9 cellular contexts compared by ENCODE assay signal in genomic region chr19:4694211-4694987, GRCh38. TPM values are rescaled to one million over a fixed set of nuclear protein-coding genes. Genes with fewer than 3 reads are reported as not detected.
DNase-seq lines count a peak whose midpoint lies in the region; ATAC-seq and TF ChIP-seq lines count a peak whose summit lies in the region.
"Had no signal": no experiment of that assay in that cellular context is flagged by ENCODE, and none has a peak within 500 bp of the region (broad histone marks: within the 10 kb centered on the region; RNA-seq: fewer than 3 reads in every experiment).

No MANE protein-coding gene starts in this region.

- ATAC-seq in upper lobe of left lung (ENCODE audit: low FRiP score in 2 of 2) (no peak), GM18873 (IDR thresholded peaks at IDR 0.05; ENCODE audit: low FRiP score, unreplicated experiment) (no peak)

- no peak overlapping the region for H3K4me3 ChIP-seq in epithelial cell of proximal tubule (ENCODE audit: low read depth, low read length)
- H3K4me3 ChIP-seq in upper lobe of left lung: no peak overlapping the region

- TF ChIP-seq POLR2A in upper lobe of left lung (IDR thresholded peaks at IDR 0.05): peak in 1 of 4 donors; percentile 52

- 91 to 96% methylated on average over 7 to 22 of the region's 22 CpGs for WGBS in upper lobe of left lung, 2 donors

- peaks cover 0 to 8% (median 0%) of the 10 kb centered on the region in 4 donors for H3K4me1 ChIP-seq in upper lobe of left lung

- peak; percentile 49 for DNase-seq in CD1c-positive myeloid dendritic cell (ENCODE audit: extremely low spot score)
- DNase-seq in NCI-H460 (ENCODE audit: extremely low read depth, low read depth): peak; percentile 83
- peak; percentile 33 for DNase-seq in epithelial cell of proximal tubule (ENCODE audit: low read depth)
- peak; percentile 46 for DNase-seq in occipital lobe (lab: John Stamatoyannopoulos, UW)
- DNase-seq in stimulated activated CD8-positive, alpha-beta memory T cell treated with anti-CD3 and anti-CD28 coated beads, Interleukin-4, amount 100 ng/mL, for 48 hours: no peak
- no peak for DNase-seq in COR-L47 (lab: John Stamatoyannopoulos, UW)
- no peak for DNase-seq in upper lobe of left lung
- DNase-seq: NCI-H1436 had no signal

- TF ChIP-seq EP300 in upper lobe of left lung (IDR thresholded peaks at IDR 0.05): no peak

- H3K27ac ChIP-seq in upper lobe of left lung: peak overlapping the region in 2 of 4 donors; percentile 1 to 71

- H3K27me3 ChIP-seq in upper lobe of left lung: no peaks in the 10 kb centered on the region

- H3K36me3 ChIP-seq in upper lobe of left lung: peaks cover 43 to 94% (median 83%) of the 10 kb centered on the region in 4 donors

- no peak for TF ChIP-seq CTCF in epithelial cell of proximal tubule (conservative IDR thresholded peaks at IDR 0.05; ENCODE audit: low read depth, low read length)
- no peak for TF ChIP-seq CTCF in upper lobe of left lung (IDR thresholded peaks at IDR 0.05)

- H3K9me3 ChIP-seq in upper lobe of left lung: no peaks in the 10 kb centered on the region

RNA-seq across cellular contexts. Expression of gene MYDGF, which starts 24.3 kb away (rescaled TPM):
- 184 and 191 TPM in 2 replicates for total RNA-seq in NCI-H460 (2014; rRNA removed; shearing (Covaris generic))
- polyA plus RNA-seq in NCI-H460 (2014; cell fraction: nucleus; rRNA removed): 163 and 206 TPM in 2 replicates
- total RNA-seq in epithelial cell of proximal tubule (83.0 and 126 TPM in 2 replicates), occipital lobe (37.9 TPM), upper lobe of left lung (100 to 1,000 TPM in 1 of 6 donors, 10 to 100 TPM in 4, 1 to 10 TPM in 1; 6.3 to 121 (median 67.1) TPM)

RNA-seq across cellular contexts. Expression of gene DPP9, which starts 29.2 kb away (rescaled TPM):
- total RNA-seq in NCI-H460 (2014; rRNA removed; shearing (Covaris generic)): 27.9 and 28.4 TPM in 2 replicates
- 23.0 and 25.7 TPM in 2 replicates for polyA plus RNA-seq in NCI-H460 (2014; cell fraction: nucleus; rRNA removed)
- total RNA-seq in epithelial cell of proximal tubule: 85.3 and 127 TPM in 2 replicates
- 5.5 TPM for total RNA-seq in occipital lobe
- total RNA-seq in upper lobe of left lung: 100 to 1,000 TPM in 2 of 6 donors, 10 to 100 TPM in 4; 55.1 to 255 (median 89.0) TPM

RNA-seq across cellular contexts. Expression of gene TNFAIP8L1, which starts 55.1 kb away (rescaled TPM):
- 1.4 and 1.5 TPM in 2 replicates for total RNA-seq in NCI-H460 (2014; rRNA removed; shearing (Covaris generic))
- 3.2 and 3.6 TPM in 2 replicates for polyA plus RNA-seq in NCI-H460 (2014; cell fraction: nucleus; rRNA removed)
- 6.7 and 7.4 TPM in 2 replicates for total RNA-seq in epithelial cell of proximal tubule
- total RNA-seq in occipital lobe: 5.6 TPM
- 10 to 100 TPM in 3 of 6 donors, 1 to 10 TPM in 3; 4.4 to 17.5 (median 11.4) TPM for total RNA-seq in upper lobe of left lung

Comparison
In these comparisons a context has a peak if more than half of its experiments do, and no peak if none do; other contexts are left out.
1. DNase-seq: peak in CD1c-positive myeloid dendritic cell (single experiment), NCI-H460 (single experiment), epithelial cell of proximal tubule (single experiment) and occipital lobe (single experiment); none in stimulated activated CD8-positive, alpha-beta memory T cell treated with anti-CD3 and anti-CD28 coated beads, Interleukin-4, amount 100 ng/mL, for 48 hours (single experiment), COR-L47 (single experiment) and upper lobe of left lung (0 of 2).